Comparison of ENCODE assay signal across 13 cellular contexts in the genomic region with DNA sequence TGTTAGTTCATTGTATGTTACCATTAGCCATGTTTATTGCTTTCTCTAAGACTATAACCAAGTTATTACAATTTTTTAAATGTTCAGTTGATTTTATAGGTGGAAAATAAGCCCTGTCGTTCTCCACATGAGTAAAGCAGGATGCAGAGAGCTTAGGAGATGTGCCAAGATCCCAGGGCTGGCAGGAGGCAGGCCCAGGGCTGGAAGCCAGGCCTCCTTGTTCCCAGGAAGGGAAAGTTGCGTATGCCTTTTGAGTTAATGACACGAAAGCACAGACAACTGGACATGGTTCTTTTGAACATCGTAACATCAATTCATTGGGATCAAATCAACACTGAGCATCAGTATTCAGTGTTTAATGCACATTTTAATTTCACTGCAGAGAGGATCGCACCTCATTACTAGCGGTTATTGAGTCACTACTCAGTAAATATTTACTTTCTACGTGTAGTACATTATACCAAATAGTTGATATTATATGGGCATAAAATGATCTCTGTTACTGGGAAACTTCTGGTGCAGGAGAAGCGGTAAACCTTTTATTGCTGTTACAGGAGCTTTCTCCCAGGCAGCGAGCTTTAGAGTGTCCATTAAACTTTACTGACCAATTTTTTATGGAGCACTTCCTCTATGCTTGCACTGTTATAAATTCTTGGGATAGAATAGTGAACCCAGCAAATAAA.
DNase-seq lines count a peak whose midpoint lies in the region; ATAC-seq and TF ChIP-seq lines count a peak whose summit lies in the region.
"Had no signal": no experiment of that assay in that cellular context is flagged by ENCODE, and none has a peak within 500 bp of the region (broad histone marks: within the 10 kb centered on the region; RNA-seq: fewer than 3 reads in every experiment).

No MANE protein-coding gene starts in this region.

- intact Hi-C loops in adrenal gland (cut with DNase I) (no loop called here), heart right ventricle (cut with DNase I) (loop anchor here in 3 of 10 donors (5.0 to 10.0 kb wide), 2 partner anchors 52 to 55 kb away; no protein-coding TSS in a partner anchor), sciatic nerve (cut with DNase I) (no loop called here)

- WGBS in adrenal gland, 4 donors: 57 to 66% (median 62%) methylated on average over 9 of the region's 9 CpGs
- 54 to 57% methylated on average over 9 of the region's 9 CpGs for WGBS in heart right ventricle, 2 donors

- H3K4me1 ChIP-seq in adrenal gland (replicated peaks in 1 of 2) (peaks cover 10 to 28% of the 10 kb centered on the region in 2 donors), heart right ventricle (peaks cover 0 to 37% (median 22%) of the 10 kb centered on the region in 9 donors)

- DNase-seq in MG63 (peak; percentile 75), adrenal gland (peak; percentile 77 to 93 (median 83)), heart right ventricle (peak; percentile 74 to 75), sciatic nerve (ENCODE audit: low spot score) (no peak), COLO829 (ENCODE audit: low spot score) (no peak)
- DNase-seq: DND-41, endodermal cell, NCI-H2107, T-helper 17 cell had no signal

- no peaks in the 10 kb centered on the region for H3K36me3 ChIP-seq in MG63
- H3K36me3 ChIP-seq in adrenal gland (replicated peaks in 1 of 2): no peaks in the 10 kb centered on the region
- peaks cover 0 to 13% (median 0%) of the 10 kb centered on the region in 9 donors for H3K36me3 ChIP-seq in heart right ventricle

- H3K9me3 ChIP-seq in MG63 (no peaks in the 10 kb centered on the region), adrenal gland (replicated peaks in 1 of 3) (no peaks in the 10 kb centered on the region), heart right ventricle (no peaks in the 10 kb centered on the region)

- no peak overlapping the region for H3K4me3 ChIP-seq in MG63
- no peak overlapping the region for H3K4me3 ChIP-seq in adrenal gland
- H3K4me3 ChIP-seq in heart right ventricle: no peak overlapping the region

- TF ChIP-seq CTCF in adrenal gland (IDR thresholded peaks at IDR 0.05) (no peak), heart right ventricle (IDR thresholded peaks at IDR 0.05) (no peak)

- peak overlapping the region in 3 of 5 donors; percentile 7 to 70 (median 60) for H3K27ac ChIP-seq in adrenal gland
- peak overlapping the region in 5 of 10 donors; percentile 9 to 61 (median 19) for H3K27ac ChIP-seq in heart right ventricle

- peak; percentile 80 to 93 (median 86) for ATAC-seq in heart right ventricle
- ATAC-seq in sciatic nerve: peak; percentile 73
- no peak for ATAC-seq in HG03469 (IDR thresholded peaks at IDR 0.05; ENCODE audit: unreplicated experiment)
- ATAC-seq in HG03442 (IDR thresholded peaks at IDR 0.05; ENCODE audit: unreplicated experiment): no peak
- ATAC-seq in GM21515 (IDR thresholded peaks at IDR 0.05; ENCODE audit: unreplicated experiment): no peak
- ATAC-seq: stimulated activated memory B cell treated with anti-CD40 and anti-IgM and Interleukin-4, amounts not matched to agents 10 μg/mL and 1 μg/mL and 100 μg/mL, for 72 hours; T-helper 17 cell had no signal

- TF ChIP-seq POLR2A in adrenal gland (IDR thresholded peaks at IDR 0.05): no peak

- H3K27me3 ChIP-seq in MG63 (no peaks in the 10 kb centered on the region), adrenal gland (no peaks in the 10 kb centered on the region), heart right ventricle (no peaks in the 10 kb centered on the region)

Comparison
In these comparisons a context has a peak if more than half of its experiments do, and no peak if none do; other contexts are left out.
1. DNase-seq: peak in MG63 (single experiment), adrenal gland (7 of 7) and heart right ventricle (2 of 2); none in sciatic nerve (single experiment) and COLO829 (single experiment).
2. ATAC-seq: peak in heart right ventricle (8 of 8) and sciatic nerve (single experiment); none in HG03469 (single experiment), HG03442 (single experiment) and GM21515 (single experiment).